10 cellular contexts compared by ENCODE assay signal in genomic region chr2:218984239-218985020, GRCh38. TPM values are rescaled to one million over a fixed set of nuclear protein-coding genes. Genes with fewer than 3 reads are reported as not detected.
DNase-seq lines count a peak whose midpoint lies in the region; ATAC-seq and TF ChIP-seq lines count a peak whose summit lies in the region.
"Had no signal": no experiment of that assay in that cellular context is flagged by ENCODE, and none has a peak within 500 bp of the region (broad histone marks: within the 10 kb centered on the region; RNA-seq: fewer than 3 reads in every experiment).

No MANE protein-coding gene starts in this region.

- no peaks in the 10 kb centered on the region for H3K9me3 Mint-ChIP-seq in activated naive CD8-positive, alpha-beta T cell treated with anti-CD3 and anti-CD28 coated beads for 36 hours
- no peaks in the 10 kb centered on the region for H3K9me3 Mint-ChIP-seq in naive thymus-derived CD4-positive, alpha-beta T cell
- no peaks in the 10 kb centered on the region for H3K9me3 Mint-ChIP-seq in Caco-2 (ENCODE audit: unreplicated experiment)

- H3K27me3 ChIP-seq in GM23248 (replicated peaks; ENCODE audit: insufficient read depth): peaks cover 86% of the 10 kb centered on the region
- peaks cover 22 to 50% of the 10 kb centered on the region in 2 donors for H3K27me3 ChIP-seq in naive thymus-derived CD4-positive, alpha-beta T cell (ENCODE audit: control insufficient read depth in 2 of 2, insufficient read depth in 2 of 2, low read length in 2 of 2)
- H3K27me3 ChIP-seq in Caco-2 (replicated peaks; ENCODE audit: control insufficient read depth, insufficient read depth, low read length): peaks cover 11% of the 10 kb centered on the region

- H3K27me3 Mint-ChIP-seq in activated naive CD8-positive, alpha-beta T cell treated with anti-CD3 and anti-CD28 coated beads for 36 hours: peaks cover 89% of the 10 kb centered on the region
- H3K27me3 Mint-ChIP-seq in naive thymus-derived CD4-positive, alpha-beta T cell: peaks cover 68 to 85% (median 69%) of the 10 kb centered on the region in 5 donors
- H3K27me3 Mint-ChIP-seq in Caco-2 (ENCODE audit: insufficient read depth, unreplicated experiment): peaks cover 44% of the 10 kb centered on the region

- POLR2A ChIA-PET in naive thymus-derived CD4-positive, alpha-beta T cell (lab: Charles Lee): no interaction called here
- POLR2A ChIA-PET in Caco-2 (lab: Charles Lee): no interaction called here

- CTCF ChIA-PET in naive thymus-derived CD4-positive, alpha-beta T cell (lab: Charles Lee): interaction anchor here (0.8 kb wide), 1 partner anchor 43 kb away, joined by 5 read pairs; no protein-coding TSS in a partner anchor
- CTCF ChIA-PET in Caco-2 (lab: Charles Lee): interaction anchor here (0.9 to 1.0 kb wide), 2 partner anchors 17 to 24 kb away, joined by 3 to 5 read pairs; no protein-coding TSS in a partner anchor

- 2% methylated on average over 47 to 50 of the region's 50 CpGs for WGBS in GM23248 (ENCODE audit: low coverage in 1 of 2, low lambda C conversion rate in 2 of 2, missing lambda C conversion rate in 2 of 2), 2 experiments

- no peaks in the 10 kb centered on the region for H3K79me2 ChIP-seq in GM23248 (ENCODE audit: insufficient read depth)

- ATAC-seq in naive thymus-derived CD4-positive, alpha-beta T cell: no peak
- ATAC-seq in HG02885 (IDR thresholded peaks at IDR 0.05; ENCODE audit: poor library complexity, unreplicated experiment) (no peak), HG03378 (IDR thresholded peaks at IDR 0.05; ENCODE audit: unreplicated experiment) (no peak), GM18870 (IDR thresholded peaks at IDR 0.05; ENCODE audit: unreplicated experiment) (no peak)

- H3F3A ChIP-seq in GM23248 (ENCODE audit: insufficient read depth): no peaks in the 10 kb centered on the region

- no peak overlapping the region for H3K9ac ChIP-seq in GM23248

- peak overlapping the region; percentile 48 for H3K4me3 Mint-ChIP-seq in activated naive CD8-positive, alpha-beta T cell treated with anti-CD3 and anti-CD28 coated beads for 36 hours
- H3K4me3 Mint-ChIP-seq in naive thymus-derived CD4-positive, alpha-beta T cell: peak overlapping the region in 7 of 10 donors; percentile 7 to 70 (median 63)
- H3K4me3 Mint-ChIP-seq in Caco-2 (ENCODE audit: unreplicated experiment): no peak overlapping the region

- DNase-seq in GM23248 (peak; percentile 30), Caco-2 (no peak)
- no peak for DNase-seq in activated naive CD8-positive, alpha-beta T cell treated with anti-CD3 and anti-CD28 coated beads for 36 hours
- no peak for DNase-seq in naive thymus-derived CD4-positive, alpha-beta T cell

- H3K4me3 ChIP-seq in GM23248 (no peak overlapping the region), Caco-2 (ENCODE audit: low read depth, low read length) (no peak overlapping the region)
- H3K4me3 ChIP-seq in naive thymus-derived CD4-positive, alpha-beta T cell (ENCODE audit: low read length): no peak overlapping the region

- no TSS peak for BruUV-seq in Caco-2 (replicated peaks; lab: Mats Ljungman, UMichigan)

- peaks cover 24% of the 10 kb centered on the region for H3K4me1 Mint-ChIP-seq in activated naive CD8-positive, alpha-beta T cell treated with anti-CD3 and anti-CD28 coated beads for 36 hours
- H3K4me1 Mint-ChIP-seq in naive thymus-derived CD4-positive, alpha-beta T cell: peaks cover 14 to 43% (median 22%) of the 10 kb centered on the region in 7 donors
- H3K4me1 Mint-ChIP-seq in Caco-2 (ENCODE audit: low read depth, unreplicated experiment): peaks cover 6% of the 10 kb centered on the region

- no peaks in the 10 kb centered on the region for H4K20me1 ChIP-seq in GM23248 (ENCODE audit: insufficient read depth)

- H3K4me1 ChIP-seq in GM23248 (ENCODE audit: insufficient read depth) (no peaks in the 10 kb centered on the region), Caco-2 (peaks cover 14% of the 10 kb centered on the region)
- H3K4me1 ChIP-seq in naive thymus-derived CD4-positive, alpha-beta T cell (ENCODE audit: control insufficient read depth in 2 of 2, insufficient read depth in 2 of 2, low read length in 2 of 2): peaks cover 13 to 23% of the 10 kb centered on the region in 2 donors

- intact Hi-C loops in naive thymus-derived CD4-positive, alpha-beta T cell (cut with micrococcal nuclease): loop anchor here in 1 of 2 donors (5.0 kb wide), 2 partner anchors 73 to 107 kb away; no protein-coding TSS in a partner anchor
- intact Hi-C loops in Caco-2 (cut with micrococcal nuclease; ENCODE audit: unreplicated experiment): loop anchor here (5.0 kb wide), 1 partner anchor 43 kb away; no protein-coding TSS in a partner anchor

- H3K36me3 ChIP-seq in GM23248 (ENCODE audit: low read depth): no peaks in the 10 kb centered on the region
- no peaks in the 10 kb centered on the region for H3K36me3 ChIP-seq in naive thymus-derived CD4-positive, alpha-beta T cell (ENCODE audit: control insufficient read depth in 2 of 3, insufficient read depth in 3 of 3, low read length in 3 of 3)
- H3K36me3 ChIP-seq in Caco-2 (ENCODE audit: control insufficient read depth, insufficient read depth, low read length): no peaks in the 10 kb centered on the region

- no peak overlapping the region for H2AFZ ChIP-seq in GM23248

- in situ Hi-C loops in GM23248 (cut with MboI): no loop called here

- no peak overlapping the region for H3K4me2 ChIP-seq in GM23248 (ENCODE audit: unreplicated experiment)

- TF ChIP-seq CTCF in C4-2B (conservative IDR thresholded peaks at IDR 0.05): no peak
- TF ChIP-seq CTCF in Caco-2 (IDR thresholded peaks at IDR 0.05; ENCODE audit: insufficient read depth in 1 of 2, low read depth in 1 of 2, low read length in 1 of 2, severe bottlenecking in 1 of 2, unreplicated experiment in 1 of 2): no peak

- H3K9me2 ChIP-seq in GM23248 (ENCODE audit: insufficient read depth): no peaks in the 10 kb centered on the region

- H3K36me3 Mint-ChIP-seq in activated naive CD8-positive, alpha-beta T cell treated with anti-CD3 and anti-CD28 coated beads for 36 hours: no peaks in the 10 kb centered on the region
- H3K36me3 Mint-ChIP-seq in naive thymus-derived CD4-positive, alpha-beta T cell: peaks cover 0 to 2% (median 0%) of the 10 kb centered on the region in 5 donors
- no peaks in the 10 kb centered on the region for H3K36me3 Mint-ChIP-seq in Caco-2 (ENCODE audit: insufficient read depth, unreplicated experiment)

- H3K27ac ChIP-seq in C4-2B: peak overlapping the region; percentile 69
- H3K27ac ChIP-seq in GM23248: no peak overlapping the region
- no peak overlapping the region for H3K27ac ChIP-seq in naive thymus-derived CD4-positive, alpha-beta T cell (ENCODE audit: low read depth, low read length)
- H3K27ac ChIP-seq: epithelial cell of prostate had no signal

- no peaks in the 10 kb centered on the region for H3K9me3 ChIP-seq in GM23248 (ENCODE audit: low read depth)
- no peaks in the 10 kb centered on the region for H3K9me3 ChIP-seq in naive thymus-derived CD4-positive, alpha-beta T cell (ENCODE audit: control insufficient read depth in 2 of 3, low read length in 3 of 3)
- no peaks in the 10 kb centered on the region for H3K9me3 ChIP-seq in Caco-2

- no peak overlapping the region for H3K27ac Mint-ChIP-seq in activated naive CD8-positive, alpha-beta T cell treated with anti-CD3 and anti-CD28 coated beads for 36 hours
- peak overlapping the region in 1 of 9 donors; percentile 38 for H3K27ac Mint-ChIP-seq in naive thymus-derived CD4-positive, alpha-beta T cell
- no peak overlapping the region for H3K27ac Mint-ChIP-seq in Caco-2 (ENCODE audit: unreplicated experiment)

RNA-seq across cellular contexts. Expression of gene FEV, which starts 0.6 kb away (rescaled TPM):
- total RNA-seq in GM23248 (2014; rRNA removed; shearing (Covaris generic)): not detected in 2 replicates
- not detected in 2 replicates for polyA plus RNA-seq in GM23248 (2016; fragmentation: Nextera tagmentation; extraction: Ambion mirVana)
- not detected for total RNA-seq in activated naive CD8-positive, alpha-beta T cell treated with anti-CD3 and anti-CD28 coated beads for 36 hours
- not detected for total RNA-seq in naive thymus-derived CD4-positive, alpha-beta T cell
- polyA plus RNA-seq in naive thymus-derived CD4-positive, alpha-beta T cell: not detected
- not detected in 2 replicates for total RNA-seq in Caco-2 (2022)
- total RNA-seq: temporal lobe had no signal

RNA-seq across cellular contexts. Expression of gene CRYBA2, which starts 8.8 kb away (rescaled TPM):
- total RNA-seq in GM23248 (2014; rRNA removed; shearing (Covaris generic)): not detected in 2 replicates
- not detected in 2 replicates for polyA plus RNA-seq in GM23248 (2016; fragmentation: Nextera tagmentation; extraction: Ambion mirVana)
- total RNA-seq in activated naive CD8-positive, alpha-beta T cell treated with anti-CD3 and anti-CD28 coated beads for 36 hours: not detected
- total RNA-seq in naive thymus-derived CD4-positive, alpha-beta T cell: not detected
- not detected for polyA plus RNA-seq in naive thymus-derived CD4-positive, alpha-beta T cell
- total RNA-seq in Caco-2 (2022): 0.59 TPM in 1 of 2 replicates, not detected in the other
- total RNA-seq: temporal lobe had no signal

RNA-seq across cellular contexts. Expression of gene CDK5R2, which starts 25.0 kb away (rescaled TPM):
- not detected in 2 replicates for total RNA-seq in GM23248 (2014; rRNA removed; shearing (Covaris generic))
- polyA plus RNA-seq in GM23248 (2016; fragmentation: Nextera tagmentation; extraction: Ambion mirVana): not detected in 2 replicates
- total RNA-seq in activated naive CD8-positive, alpha-beta T cell treated with anti-CD3 and anti-CD28 coated beads for 36 hours: not detected
- not detected for total RNA-seq in naive thymus-derived CD4-positive, alpha-beta T cell
- polyA plus RNA-seq in naive thymus-derived CD4-positive, alpha-beta T cell: not detected
- 0.18 and 0.21 TPM in 2 replicates for total RNA-seq in Caco-2 (2022)

RNA-seq across cellular contexts. Expression of gene CFAP65, which starts 56.9 kb away (rescaled TPM):
- total RNA-seq in GM23248 (2014; rRNA removed; shearing (Covaris generic)): not detected in 2 replicates
- polyA plus RNA-seq in GM23248 (2016; fragmentation: Nextera tagmentation; extraction: Ambion mirVana): 0.08 TPM in 1 of 2 replicates, not detected in the other
- total RNA-seq in activated naive CD8-positive, alpha-beta T cell treated with anti-CD3 and anti-CD28 coated beads for 36 hours: not detected
- total RNA-seq in naive thymus-derived CD4-positive, alpha-beta T cell: not detected
- not detected for polyA plus RNA-seq in naive thymus-derived CD4-positive, alpha-beta T cell
- 0.34 and 0.77 TPM in 2 replicates for total RNA-seq in Caco-2 (2022)
